Comparison of ENCODE assay signal across 10 cellular contexts in genomic region chr17:42406602-42407288, GRCh38. TPM values are rescaled to one million over a fixed set of nuclear protein-coding genes. Genes with fewer than 3 reads are reported as not detected.
DNase-seq lines count a peak whose midpoint lies in the region; ATAC-seq, FAIRE-seq and TF ChIP-seq lines count a peak whose summit lies in the region.
"Had no signal": no experiment of that assay in that cellular context is flagged by ENCODE, and none has a peak within 500 bp of the region (broad histone marks: within the 10 kb centered on the region; RNA-seq: fewer than 3 reads in every experiment).

No MANE protein-coding gene starts in this region.

- no peaks in the 10 kb centered on the region for H3K36me3 Mint-ChIP-seq in natural killer cell treated with Interleukin-12 subunit alpha and Interleukin-12 subunit beta and Interleukin-15 and Interleukin-18, amount 100 ng/mL, for 72 hours
- H3K36me3 Mint-ChIP-seq in natural killer cell = no peaks in the 10 kb centered on the region

- H3K27ac ChIP-seq in esophagus (ENCODE audit: low read depth in 2 of 2, low read length in 1 of 2) (peak overlapping the region; percentile 47 to 81), small intestine (ENCODE audit: low read depth in 1 of 2, low read length in 1 of 2) (peak overlapping the region in 1 of 2 donors; percentile 22)
- H3K27ac ChIP-seq: SK-N-MC had no signal

- H3K36me3 ChIP-seq in esophagus (ENCODE audit: control insufficient read depth in 2 of 2, insufficient read depth in 2 of 2, low read length in 1 of 2) (peaks cover 0 to 14% of the 10 kb centered on the region in 2 donors), small intestine (ENCODE audit: control insufficient read depth in 2 of 2, insufficient read depth in 2 of 2, low read length in 2 of 2) (no peaks in the 10 kb centered on the region), H7 (replicated peaks; ENCODE audit: control insufficient read depth, insufficient read depth, low read length) (peaks cover 2% of the 10 kb centered on the region; the same call in 1 of the 2 replicates)

- intact Hi-C loops in natural killer cell (cut with micrococcal nuclease) (loop anchor here (1.0 kb wide), 2 partner anchors 83 to 94 kb away; no protein-coding TSS in a partner anchor), posterior vena cava (cut with DNase I) (loop anchor here in 1 of 2 donors (10.0 kb wide), 1 partner anchor 82 kb away; no protein-coding TSS in a partner anchor)

- no peaks in the 10 kb centered on the region for H3K9me3 Mint-ChIP-seq in natural killer cell treated with Interleukin-12 subunit alpha and Interleukin-12 subunit beta and Interleukin-15 and Interleukin-18, amount 100 ng/mL, for 72 hours
- no peaks in the 10 kb centered on the region for H3K9me3 Mint-ChIP-seq in natural killer cell

- ATAC-seq in natural killer cell treated with Interleukin-12 subunit alpha and Interleukin-12 subunit beta and Interleukin-15 and Interleukin-18, amount 100 ng/mL, for 72 hours = no peak
- no peak for ATAC-seq in natural killer cell

- peaks cover 0 to 6% of the 10 kb centered on the region in 2 donors for H3K27me3 Mint-ChIP-seq in natural killer cell treated with Interleukin-12 subunit alpha and Interleukin-12 subunit beta and Interleukin-15 and Interleukin-18, amount 100 ng/mL, for 72 hours
- H3K27me3 Mint-ChIP-seq in natural killer cell (ENCODE audit: low read depth in 2 of 2) = peaks cover 7% of the 10 kb centered on the region in 2 donors

- H3K4me3 ChIP-seq in esophagus (ENCODE audit: low read depth in 1 of 2, low read length in 2 of 2) = no peak overlapping the region
- no peak overlapping the region for H3K4me3 ChIP-seq in small intestine (ENCODE audit: low read depth in 1 of 2, low read length in 2 of 2)
- H3K4me3 ChIP-seq in H7 (ENCODE audit: insufficient read depth, low read depth, low read length) = no peak overlapping the region
- H3K4me3 ChIP-seq: SK-N-MC had no signal

- peak overlapping the region; percentile 31 to 34 for H3K27ac Mint-ChIP-seq in natural killer cell treated with Interleukin-12 subunit alpha and Interleukin-12 subunit beta and Interleukin-15 and Interleukin-18, amount 100 ng/mL, for 72 hours
- no peak overlapping the region for H3K27ac Mint-ChIP-seq in natural killer cell
- H3K27ac Mint-ChIP-seq: activated CD8-positive, alpha-beta T cell treated with anti-CD3 and anti-CD28 coated beads, Interleukin-2, amount 10 ng/mL, durations not matched to agents 7 days and 5 days had no signal

- FAIRE-seq in small intestine (lab: Jason Lieb, UNC) = no peak

- H3K9me3 ChIP-seq in esophagus (ENCODE audit: control insufficient read depth in 2 of 2, insufficient read depth in 1 of 2, low read depth in 1 of 2, low read length in 1 of 2) (no peaks in the 10 kb centered on the region), small intestine (ENCODE audit: control insufficient read depth, low read depth) (no peaks in the 10 kb centered on the region)

- TF ChIP-seq CTCF in natural killer cell (IDR thresholded peaks at IDR 0.05) = no peak

- DNase-seq in natural killer cell treated with Interleukin-12 subunit alpha and Interleukin-12 subunit beta and Interleukin-15 and Interleukin-18, amount 100 ng/mL, for 72 hours (ENCODE audit: low spot score) = no peak
- DNase-seq in natural killer cell (no peak), posterior vena cava (ENCODE audit: low spot score) (peak; percentile 69), small intestine (no peak), H7 (no peak), mesenteric fat pad (ENCODE audit: low spot score) (no peak)
- no peak for DNase-seq in activated CD8-positive, alpha-beta memory T cell treated with anti-CD3 and anti-CD28 coated beads, Interleukin-2, amount 50 U/mL, for 4 hours

- H3K4me1 ChIP-seq in esophagus (ENCODE audit: control insufficient read depth in 2 of 2, insufficient read depth in 2 of 2, low read length in 1 of 2) = peaks cover 0 to 12% of the 10 kb centered on the region in 2 donors
- no peaks in the 10 kb centered on the region for H3K4me1 ChIP-seq in small intestine (ENCODE audit: control insufficient read depth in 2 of 2, insufficient read depth in 1 of 2, low read depth in 1 of 2, low read length in 1 of 2)

- H3K27me3 ChIP-seq in esophagus (ENCODE audit: control insufficient read depth in 1 of 2, insufficient read depth in 2 of 2, low read length in 2 of 2) = no peaks in the 10 kb centered on the region
- no peaks in the 10 kb centered on the region for H3K27me3 ChIP-seq in small intestine (ENCODE audit: control insufficient read depth in 2 of 2, insufficient read depth in 2 of 2, low read length in 2 of 2)
- H3K27me3 ChIP-seq in H7 (ENCODE audit: control insufficient read depth, insufficient read depth, low read length) = no peaks in the 10 kb centered on the region

- H3K4me1 Mint-ChIP-seq in natural killer cell treated with Interleukin-12 subunit alpha and Interleukin-12 subunit beta and Interleukin-15 and Interleukin-18, amount 100 ng/mL, for 72 hours (ENCODE audit: low read depth in 2 of 2) = peaks cover 5 to 16% of the 10 kb centered on the region in 2 donors
- H3K4me1 Mint-ChIP-seq in natural killer cell = peaks cover 6 to 9% of the 10 kb centered on the region in 2 donors

- H3K4me3 Mint-ChIP-seq in natural killer cell treated with Interleukin-12 subunit alpha and Interleukin-12 subunit beta and Interleukin-15 and Interleukin-18, amount 100 ng/mL, for 72 hours = no peak overlapping the region
- H3K4me3 Mint-ChIP-seq in natural killer cell = no peak overlapping the region
- H3K4me3 Mint-ChIP-seq: activated CD8-positive, alpha-beta T cell treated with anti-CD3 and anti-CD28 coated beads, Interleukin-2, amount 10 ng/mL, durations not matched to agents 7 days and 5 days had no signal

- WGBS in esophagus, 2 donors = 25 to 47% methylated on average over 5 of the region's 5 CpGs
- WGBS in small intestine, 3 donors = 59 to 68% (median 65%) methylated on average over 5 of the region's 5 CpGs

RNA-seq across cellular contexts. Expression of gene CAVIN1, which starts 16.3 kb away (rescaled TPM):
- total RNA-seq in natural killer cell treated with Interleukin-12 subunit alpha and Interleukin-12 subunit beta and Interleukin-15 and Interleukin-18, amount 100 ng/mL, for 72 hours = under 1 TPM in 1 of 2 donors, not detected in 1; 0.17 TPM
- total RNA-seq in natural killer cell = under 1 TPM in 2 of 3 donors, not detected in 1; 0.11 to 0.20 TPM
- 10 to 100 TPM; 40.0 to 60.4 TPM for polyA plus RNA-seq in esophagus
- 100 to 1,000 TPM; 733 to 737 TPM for total RNA-seq in posterior vena cava
- 10 to 100 TPM in 2 of 3 donors, 1 to 10 TPM in 1; 2.7 to 81.0 (median 12.2) TPM for polyA plus RNA-seq in small intestine
- total RNA-seq in H7 (2014; rRNA removed; shearing (Covaris generic)) = 18.6 and 26.9 TPM in 2 replicates
- total RNA-seq in mesenteric fat pad = 681 TPM

RNA-seq across cellular contexts. Expression of gene STAT3, which starts 18.5 kb away (rescaled TPM):
- 100 to 1,000 TPM; 171 to 344 TPM for total RNA-seq in natural killer cell treated with Interleukin-12 subunit alpha and Interleukin-12 subunit beta and Interleukin-15 and Interleukin-18, amount 100 ng/mL, for 72 hours
- total RNA-seq in natural killer cell (100 to 1,000 TPM; 190 to 246 (median 206) TPM), posterior vena cava (100 to 1,000 TPM; 230 to 241 TPM), mesenteric fat pad (353 TPM)
- polyA plus RNA-seq in esophagus (10 to 100 TPM; 30.8 to 64.2 TPM), small intestine (10 to 100 TPM; 49.0 to 76.5 (median 55.7) TPM)
- 54.6 and 101 TPM in 2 replicates for total RNA-seq in H7 (2014; rRNA removed; shearing (Covaris generic))

RNA-seq across cellular contexts. Expression of gene ATP6V0A1, which starts 51.9 kb away (rescaled TPM):
- 10 to 100 TPM in 1 of 2 donors, 1 to 10 TPM in 1; 6.7 to 13.9 TPM for total RNA-seq in natural killer cell treated with Interleukin-12 subunit alpha and Interleukin-12 subunit beta and Interleukin-15 and Interleukin-18, amount 100 ng/mL, for 72 hours
- total RNA-seq in natural killer cell (10 to 100 TPM in 1 of 3 donors, 1 to 10 TPM in 2; 4.8 to 33.5 (median 7.5) TPM), posterior vena cava (10 to 100 TPM; 69.6 to 70.1 TPM), mesenteric fat pad (84.1 TPM)
- polyA plus RNA-seq in esophagus (10 to 100 TPM; 27.0 to 27.5 TPM), small intestine (10 to 100 TPM; 38.7 to 85.9 (median 52.4) TPM)
- 21.0 and 21.7 TPM in 2 replicates for total RNA-seq in H7 (2014; rRNA removed; shearing (Covaris generic))

Comparison
In these comparisons a context has a peak if more than half of its experiments do, and no peak if none do; other contexts are left out.
1. H3K27ac Mint-ChIP-seq: peak in natural killer cell treated with Interleukin-12 subunit alpha and Interleukin-12 subunit beta and Interleukin-15 and Interleukin-18, amount 100 ng/mL, for 72 hours (2 of 2); none in natural killer cell (0 of 2).
2. RNA of gene CAVIN1, which starts 16.3 kb away (total RNA-seq): 733 to 737 TPM in posterior vena cava and 681 TPM in mesenteric fat pad (single experiment); 18.6 to 26.9 TPM in H7, 0.17 TPM in natural killer cell treated with Interleukin-12 subunit alpha and Interleukin-12 subunit beta and Interleukin-15 and Interleukin-18, amount 100 ng/mL, for 72 hours and 0.11 to 0.20 TPM in natural killer cell; every median in the first group is over 10 times any median in the second.